36 cellular contexts compared by ENCODE assay signal in the genomic region with DNA sequence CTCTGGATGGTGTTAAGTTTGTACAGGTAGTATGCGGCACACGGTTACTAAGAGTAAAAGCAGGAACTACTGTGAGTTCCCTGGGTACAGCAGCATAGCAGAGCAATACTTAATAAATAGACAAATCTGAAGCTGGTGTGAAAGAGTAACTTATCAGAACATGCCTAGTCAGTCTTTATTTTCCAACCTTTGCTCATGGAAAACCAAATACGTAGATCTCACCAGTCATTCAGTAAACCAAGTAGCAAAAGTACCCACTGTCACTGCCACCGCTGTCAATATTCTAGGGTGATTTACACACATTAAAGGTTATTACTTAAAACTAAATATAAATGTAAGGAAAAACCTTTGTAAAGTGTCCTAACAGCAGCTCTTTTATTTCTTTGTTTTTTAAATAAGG. TPM values are rescaled to one million over a fixed set of nuclear protein-coding genes. Genes with fewer than 3 reads are reported as not detected.
"Had no signal": no experiment of that assay in that cellular context is flagged by ENCODE, and none has a peak within 500 bp of the region (broad histone marks: within the 10 kb centered on the region; RNA-seq: fewer than 3 reads in every experiment).

No MANE protein-coding gene starts in this region.

- H3K4me3 ChIP-seq: adrenal gland, body of pancreas, coronary artery, dorsolateral prefrontal cortex had no signal

- H3K27me3 Mint-ChIP-seq: activated B cell treated with CpG ODN at 0.5 μM for 24 hours; activated CD8-positive, alpha-beta T cell treated with anti-CD3 and anti-CD28 coated beads for 36 hours; activated naive CD4-positive, alpha-beta T cell treated with anti-CD3 and anti-CD28 coated beads, Interleukin-2, amount 50 U/mL, for 24 hours; activated naive CD8-positive, alpha-beta T cell treated with anti-CD3 and anti-CD28 coated beads for 36 hours; activated naive CD8-positive, alpha-beta T cell treated with anti-CD3 and anti-CD28 coated beads, Interleukin-2, amount 50 U/mL, for 24 hours; activated T-helper 17 cell treated with anti-CD3 and anti-CD28 coated beads, Interleukin-2, amount 50 U/mL, for 72 hours; central memory CD8-positive, alpha-beta T cell; dendritic cell treated with granulocyte-macrophage colony-stimulating factor and Interleukin-4, amounts not matched to agents 40 ng/mL and 50 ng/mL, for 4 days; T-cell had no signal

- H3K27ac Mint-ChIP-seq: activated B cell treated with CpG ODN at 0.5 μM for 24 hours; activated CD8-positive, alpha-beta T cell treated with anti-CD3 and anti-CD28 coated beads for 36 hours; activated naive CD4-positive, alpha-beta T cell treated with anti-CD3 and anti-CD28 coated beads for 36 hours; activated naive CD4-positive, alpha-beta T cell treated with anti-CD3 and anti-CD28 coated beads, Interleukin-2, amount 50 U/mL, for 24 hours; activated naive CD8-positive, alpha-beta T cell treated with anti-CD3 and anti-CD28 coated beads for 36 hours; activated naive CD8-positive, alpha-beta T cell treated with anti-CD3 and anti-CD28 coated beads, Interleukin-2, amount 50 U/mL, for 24 hours; activated T-helper 17 cell treated with anti-CD3 and anti-CD28 coated beads, Interleukin-2, amount 50 U/mL, for 72 hours; dendritic cell treated with granulocyte-macrophage colony-stimulating factor and Interleukin-4, amounts not matched to agents 40 ng/mL and 50 ng/mL, for 4 days; endodermal cell; T-cell; T-helper 1 cell treated with Interleukin-12 subunit alpha and Interleukin-12 subunit beta and Interleukin-4 antibody, amounts not matched to agents 30 μg/mL and 1 μg/mL, for 36 hours; T-helper 2 cell treated with Interferon-gamma antibody and Interleukin-4, amounts not matched to agents 5 μg/mL and 100 μg/mL, for 36 hours had no signal

- H3K4me3 Mint-ChIP-seq: activated B cell treated with CpG ODN at 0.5 μM for 24 hours; activated CD8-positive, alpha-beta T cell treated with anti-CD3 and anti-CD28 coated beads for 36 hours; activated naive CD4-positive, alpha-beta T cell treated with anti-CD3 and anti-CD28 coated beads for 36 hours; activated naive CD4-positive, alpha-beta T cell treated with anti-CD3 and anti-CD28 coated beads, Interleukin-2, amount 50 U/mL, for 24 hours; activated naive CD8-positive, alpha-beta T cell treated with anti-CD3 and anti-CD28 coated beads for 36 hours; activated naive CD8-positive, alpha-beta T cell treated with anti-CD3 and anti-CD28 coated beads, Interleukin-2, amount 50 U/mL, for 24 hours; activated T-cell treated with anti-CD3 and anti-CD28 coated beads, Interleukin-2, amount 50 U/mL, for 4 hours; activated T-helper 17 cell treated with anti-CD3 and anti-CD28 coated beads, Interleukin-2, amount 50 U/mL, for 72 hours; central memory CD8-positive, alpha-beta T cell; dendritic cell treated with granulocyte-macrophage colony-stimulating factor and Interleukin-4, amounts not matched to agents 40 ng/mL and 50 ng/mL, for 4 days; endodermal cell; T-cell; T-helper 1 cell treated with Interleukin-12 subunit alpha and Interleukin-12 subunit beta and Interleukin-4 antibody, amounts not matched to agents 30 μg/mL and 1 μg/mL, for 36 hours; T-helper 2 cell treated with Interferon-gamma antibody and Interleukin-4, amounts not matched to agents 5 μg/mL and 100 μg/mL, for 36 hours had no signal

- DNase-seq: activated B cell treated with CpG ODN at 0.5 μM for 24 hours; activated CD4-positive, alpha-beta T cell treated with anti-CD3 and anti-CD28 coated beads for 48 hours; activated CD4-positive, alpha-beta T cell treated with anti-CD3 and anti-CD28 coated beads, Interleukin-2, amount 50 U/mL, for 1 hour; activated CD4-positive, alpha-beta T cell treated with anti-CD3 and anti-CD28 coated beads, Interleukin-2, amount 50 U/mL, for 48 hours; activated CD8-positive, alpha-beta memory T cell treated with anti-CD3 and anti-CD28 coated beads for 24 hours; activated CD8-positive, alpha-beta T cell treated with anti-CD3 and anti-CD28 coated beads for 36 hours; activated effector memory CD4-positive, alpha-beta T cell treated with Interleukin-2 at 50 U/mL for 16 hours; activated gamma-delta T cell treated with Interleukin-2 at 50 U/mL for 16 hours; activated naive CD4-positive, alpha-beta T cell treated with anti-CD3 and anti-CD28 coated beads for 36 hours; activated naive CD8-positive, alpha-beta T cell treated with anti-CD3 and anti-CD28 coated beads for 36 hours; activated naive CD8-positive, alpha-beta T cell treated with anti-CD3 and anti-CD28 coated beads, Interleukin-2, amount 50 U/mL, for 24 hours; activated T-cell treated with anti-CD3 and anti-CD28 coated beads, Interleukin-2, amount 50 U/mL, for 4 hours; adrenal gland; amygdala; aorta; body of pancreas; dorsolateral prefrontal cortex; effector memory CD4-positive, alpha-beta T cell; endodermal cell; foreskin fibroblast; glutamatergic neuron; SW 1271; T-cell; T1000; WERI-Rb-1 had no signal

- ATAC-seq: activated CD4-positive, CD25-positive, alpha-beta regulatory T cell treated with anti-CD3 and anti-CD28 coated beads, Interleukin-2, amount 50 U/mL, for 24 hours; activated CD8-positive, alpha-beta T cell treated with anti-CD3 and anti-CD28 coated beads for 36 hours; activated naive CD8-positive, alpha-beta T cell treated with anti-CD3 and anti-CD28 coated beads, Interleukin-2, amount 50 U/mL, for 24 hours; activated T-cell treated with anti-CD3 and anti-CD28 coated beads, Interleukin-2, amount 50 U/mL, for 4 hours; activated T-helper 17 cell treated with anti-CD3 and anti-CD28 coated beads, Interleukin-2, amount 50 U/mL, for 72 hours; body of pancreas; esophagus mucosa; T-cell had no signal

- H3K27ac ChIP-seq: adrenal gland, body of pancreas, coronary artery, dorsolateral prefrontal cortex, WERI-Rb-1 had no signal

- H3K9me3 ChIP-seq: adrenal gland, body of pancreas had no signal

- H3K4me1 Mint-ChIP-seq: activated B cell treated with CpG ODN at 0.5 μM for 24 hours; central memory CD8-positive, alpha-beta T cell; endodermal cell; T-cell had no signal

- H3K27me3 ChIP-seq: adrenal gland, body of pancreas, dorsolateral prefrontal cortex had no signal

- H3K4me1 ChIP-seq: adrenal gland, body of pancreas had no signal

RNA-seq across cellular contexts. Expression of a gene that starts 35.0 kb away (rescaled TPM):
- total RNA-seq: activated B cell treated with CpG ODN at 0.5 μM for 24 hours; activated CD8-positive, alpha-beta T cell treated with anti-CD3 and anti-CD28 coated beads for 36 hours; activated naive CD4-positive, alpha-beta T cell treated with anti-CD3 and anti-CD28 coated beads for 36 hours; activated naive CD8-positive, alpha-beta T cell treated with anti-CD3 and anti-CD28 coated beads for 36 hours; activated T-cell treated with anti-CD3 and anti-CD28 coated beads, Interleukin-2, amount 50 U/mL, for 4 hours; activated T-helper 17 cell treated with anti-CD3 and anti-CD28 coated beads, Interleukin-2, amount 50 U/mL, for 72 hours; cardiac septum; endodermal cell; esophagus mucosa; frontal cortex had no signal
